Comparison of ENCODE assay signal across 1 cellular context in genomic region chr3:49132437-49133225, GRCh38.
A peak's percentile ranks its signal among the peaks of the same experiment; 100 is the strongest.
TF ChIP-seq lines count a peak whose summit lies in the region.

Gene LAMB2 (minus strand): TSS chr3:49133050. CDS start chr3:49132867, 183 bp downstream.

TF ChIP-seq in HCT116, 20 proteins besides CTCF, POLR2A, EP300 and RAD21 (continued from another document):
- TF ChIP-seq ZFX (IDR thresholded peaks at IDR 0.05) = peak; percentile 65; the same call in 1 of the 2 replicates
- peak; percentile 7 for TF ChIP-seq TCF7L2 (IDR thresholded peaks at IDR 0.05; ENCODE audit: borderline replicate concordance, extremely low read depth, insufficient read depth, insufficient read length)
- TF ChIP-seq POLR2AphosphoS5 (IDR thresholded peaks at IDR 0.05; ENCODE audit: low read depth, low read length) = peak; percentile 74
- TF ChIP-seq SRF (IDR thresholded peaks at IDR 0.05; ENCODE audit: low read depth) = no peak
